ENCODE assay signal across 19 cellular contexts in the genomic region with DNA sequence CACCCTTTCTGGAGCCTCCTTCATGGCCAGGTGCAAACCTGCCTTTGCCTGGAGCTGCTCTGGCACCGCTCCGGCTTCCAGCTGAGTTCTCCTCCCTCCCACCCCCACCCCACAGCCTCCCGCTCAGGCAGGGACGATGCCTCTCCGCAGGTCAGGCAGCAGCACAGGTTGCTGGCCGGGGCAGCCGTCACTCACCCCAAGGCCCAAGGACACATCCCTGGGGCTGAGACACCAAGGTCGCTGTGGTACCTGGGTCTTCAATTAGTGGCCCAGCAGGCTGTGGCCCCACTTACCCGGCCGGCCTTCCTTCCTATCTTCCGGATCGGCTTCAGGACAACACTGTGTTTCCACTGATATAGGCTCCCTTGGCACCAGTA.
DNase-seq lines count a peak whose midpoint lies in the region.
"Had no signal": no experiment of that assay in that cellular context is flagged by ENCODE, and none has a peak within 500 bp of the region (broad histone marks: within the 10 kb centered on the region; RNA-seq: fewer than 3 reads in every experiment).

No MANE protein-coding gene starts in this region.

- peaks cover 6 to 34% (median 15%) of the 10 kb centered on the region in 11 experiments for H3K9me3 ChIP-seq in BLaER1 treated with 17β-estradiol and CSF1 and Interleukin-3, amounts not matched to agents 10 nM and 100 nM (replicated peaks in 1 of 11)
- H3K9me3 ChIP-seq in mucosa of rectum (ENCODE audit: control insufficient read depth in 2 of 2, low read length in 2 of 2), result no peaks in the 10 kb centered on the region
- H3K9me3 ChIP-seq: SJCRH30 had no signal

- peaks cover 5% of the 10 kb centered on the region for H3K9me3 Mint-ChIP-seq in T-helper 2 cell treated with Interferon-gamma antibody and Interleukin-4, amounts not matched to agents 5 μg/mL and 100 μg/mL, for 36 hours
- H3K9me3 Mint-ChIP-seq: CD8-positive, alpha-beta T cell; stimulated activated naive CD8-positive, alpha-beta T cell treated with anti-CD3 and anti-CD28 coated beads, Interleukin-15, Interleukin-2, amounts not matched to agents 100 ng/mL and 50 ng/mL, for 24 hours had no signal

- no peak overlapping the region for H3K4me3 ChIP-seq in BLaER1 treated with 17β-estradiol and CSF1 and Interleukin-3, amounts not matched to agents 10 nM and 100 nM
- H3K4me3 ChIP-seq in mucosa of rectum (ENCODE audit: low read length in 2 of 2), result no peak overlapping the region
- H3K4me3 ChIP-seq: esophagus muscularis mucosa, lung, SJCRH30 had no signal

- no peaks in the 10 kb centered on the region for H3K27me3 ChIP-seq in BLaER1 treated with 17β-estradiol and CSF1 and Interleukin-3, amounts not matched to agents 10 nM and 100 nM
- no peaks in the 10 kb centered on the region for H3K27me3 ChIP-seq in mucosa of rectum (ENCODE audit: control insufficient read depth in 2 of 2, insufficient read depth in 2 of 2, low read length in 2 of 2)
- H3K27me3 ChIP-seq: esophagus muscularis mucosa, SJCRH30 had no signal

- H3K4me3 Mint-ChIP-seq in T-helper 2 cell treated with Interferon-gamma antibody and Interleukin-4, amounts not matched to agents 5 μg/mL and 100 μg/mL, for 36 hours, result no peak overlapping the region
- H3K4me3 Mint-ChIP-seq: activated T-helper 17 cell treated with anti-CD3 and anti-CD28 coated beads, Interleukin-2, amount 50 U/mL, for 72 hours; CD8-positive, alpha-beta T cell; stimulated activated naive CD8-positive, alpha-beta T cell treated with anti-CD3 and anti-CD28 coated beads, Interleukin-15, Interleukin-2, amounts not matched to agents 100 ng/mL and 50 ng/mL, for 24 hours had no signal

- no peaks in the 10 kb centered on the region for H4K20me1 ChIP-seq in BLaER1 treated with 17β-estradiol and CSF1 and Interleukin-3, amounts not matched to agents 10 nM and 100 nM

- H3K9ac ChIP-seq in BLaER1 treated with 17β-estradiol and CSF1 and Interleukin-3, amounts not matched to agents 10 nM and 100 nM, result no peak overlapping the region
- H3K9ac ChIP-seq in mucosa of rectum (ENCODE audit: low read depth in 1 of 2, low read length in 2 of 2), result no peak overlapping the region

- H3K27ac ChIP-seq in BLaER1 treated with 17β-estradiol and CSF1 and Interleukin-3, amounts not matched to agents 10 nM and 100 nM, result no peak overlapping the region
- peak overlapping the region; percentile 62 to 63 for H3K27ac ChIP-seq in mucosa of rectum (ENCODE audit: low read depth in 2 of 2, low read length in 2 of 2)
- H3K27ac ChIP-seq: SJCRH30 had no signal

- H3K4me1 Mint-ChIP-seq in T-helper 2 cell treated with Interferon-gamma antibody and Interleukin-4, amounts not matched to agents 5 μg/mL and 100 μg/mL, for 36 hours (ENCODE audit: low read depth), result peaks cover 5% of the 10 kb centered on the region

- peak overlapping the region in 10 of 11 experiments; percentile 51 to 91 (median 74); a peak in 12 of 22 replicates for H3K4me2 ChIP-seq in BLaER1 treated with 17β-estradiol and CSF1 and Interleukin-3, amounts not matched to agents 10 nM and 100 nM

- H3K27ac Mint-ChIP-seq in T-helper 2 cell treated with Interferon-gamma antibody and Interleukin-4, amounts not matched to agents 5 μg/mL and 100 μg/mL, for 36 hours, result no peak overlapping the region
- H3K27ac Mint-ChIP-seq: activated T-helper 17 cell treated with anti-CD3 and anti-CD28 coated beads, Interleukin-2, amount 50 U/mL, for 72 hours; stimulated activated naive CD8-positive, alpha-beta T cell treated with anti-CD3 and anti-CD28 coated beads, Interleukin-15, Interleukin-2, amounts not matched to agents 100 ng/mL and 50 ng/mL, for 24 hours had no signal

- peaks cover 40 to 90% (median 82%) of the 10 kb centered on the region in 10 experiments for H3K4me1 ChIP-seq in BLaER1 treated with 17β-estradiol and CSF1 and Interleukin-3, amounts not matched to agents 10 nM and 100 nM
- no peaks in the 10 kb centered on the region for H3K4me1 ChIP-seq in mucosa of rectum (ENCODE audit: control insufficient read depth in 2 of 2, insufficient read depth in 2 of 2, low read length in 2 of 2)
- H3K4me1 ChIP-seq: SJCRH30 had no signal

- no peaks in the 10 kb centered on the region for H3K36me3 Mint-ChIP-seq in T-helper 2 cell treated with Interferon-gamma antibody and Interleukin-4, amounts not matched to agents 5 μg/mL and 100 μg/mL, for 36 hours (ENCODE audit: low read depth)
- H3K36me3 Mint-ChIP-seq: CD8-positive, alpha-beta T cell had no signal

- no peaks in the 10 kb centered on the region for H3K27me3 Mint-ChIP-seq in T-helper 2 cell treated with Interferon-gamma antibody and Interleukin-4, amounts not matched to agents 5 μg/mL and 100 μg/mL, for 36 hours (ENCODE audit: low read depth)
- H3K27me3 Mint-ChIP-seq: stimulated activated naive CD8-positive, alpha-beta T cell treated with anti-CD3 and anti-CD28 coated beads, Interleukin-15, Interleukin-2, amounts not matched to agents 100 ng/mL and 50 ng/mL, for 24 hours had no signal

- peak; percentile 60 for DNase-seq in NCI-H1105 treated with DMSO at 0.1 percent for 48 hours (lab: John Stamatoyannopoulos, UW)
- DNase-seq in NCI-H69 (lab: John Stamatoyannopoulos, UW), result peak; percentile 84
- no peak for DNase-seq in activated naive CD4-positive, alpha-beta T cell treated with anti-CD3 and anti-CD28 coated beads, Interleukin-2, amount 50 U/mL, for 16 hours
- DNase-seq in T-helper 2 cell treated with Interferon-gamma antibody and Interleukin-4, amounts not matched to agents 5 μg/mL and 100 μg/mL, for 36 hours (ENCODE audit: low spot score), result no peak
- DNase-seq in DMS114 treated with DMSO at 0.1 percent for 48 hours (lab: John Stamatoyannopoulos, UW; ENCODE audit: unreplicated experiment), result no peak
- DNase-seq in retina, result no peak
- DNase-seq: activated CD4-positive, CD25-positive, alpha-beta regulatory T cell; NCI-H1694; PC-3; SJCRH30; stimulated activated CD4-positive, alpha-beta T cell treated with anti-CD3 and anti-CD28 coated beads, Interleukin-1b, Interleukin-23, amount 100 ng/mL, for 48 hours; T-helper 2 cell had no signal

- H3K36me3 ChIP-seq in BLaER1 treated with 17β-estradiol and CSF1 and Interleukin-3, amounts not matched to agents 10 nM and 100 nM, result 0 out of 22 replicates have a peak, but pooled peaks cover 0 to 1% (median 0%) of the 10 kb centered on the region in 11 experiments
- H3K36me3 ChIP-seq in mucosa of rectum (ENCODE audit: control insufficient read depth in 2 of 2, insufficient read depth in 2 of 2, low read length in 2 of 2), result no peaks in the 10 kb centered on the region
- H3K36me3 ChIP-seq: esophagus muscularis mucosa, SJCRH30 had no signal

Comparison
In these comparisons a context has a peak if more than half of its experiments do, and no peak if none do; other contexts are left out.
1. H3K27ac ChIP-seq: peak in mucosa of rectum (2 of 2); none in BLaER1 treated with 17β-estradiol and CSF1 and Interleukin-3, amounts not matched to agents 10 nM and 100 nM (0 of 11).
2. DNase-seq: peak in NCI-H1105 treated with DMSO at 0.1 percent for 48 hours (single experiment) and NCI-H69 (single experiment); none in activated naive CD4-positive, alpha-beta T cell treated with anti-CD3 and anti-CD28 coated beads, Interleukin-2, amount 50 U/mL, for 16 hours (single experiment), T-helper 2 cell treated with Interferon-gamma antibody and Interleukin-4, amounts not matched to agents 5 μg/mL and 100 μg/mL, for 36 hours (single experiment), DMS114 treated with DMSO at 0.1 percent for 48 hours (single experiment) and retina (single experiment).